In genomic region chr15:68798695-68799094, GRCh38 we compare ENCODE assay signal across 16 cellular contexts. TPM values are rescaled to one million over a fixed set of nuclear protein-coding genes. Genes with fewer than 3 reads are reported as not detected.
A peak's percentile ranks its signal among the peaks of the same experiment; 100 is the strongest.
DNase-seq lines count a peak whose midpoint lies in the region; ATAC-seq and TF ChIP-seq lines count a peak whose summit lies in the region.
"Had no signal": no experiment of that assay in that cellular context is flagged by ENCODE, and none has a peak within 500 bp of the region (broad histone marks: within the 10 kb centered on the region; RNA-seq: fewer than 3 reads in every experiment).

No MANE protein-coding gene starts in this region.

- no peaks in the 10 kb centered on the region for H3K9me3 ChIP-seq in WERI-Rb-1 (ENCODE audit: severe bottlenecking)
- H3K9me3 ChIP-seq: BE2C, prostate gland, SK-N-SH had no signal

- no peak overlapping the region for H3K4me3 Mint-ChIP-seq in stimulated activated naive CD8-positive, alpha-beta T cell treated with anti-CD3 and anti-CD28 coated beads, Interleukin-15, Interleukin-2, amounts not matched to agents 100 ng/mL and 50 ng/mL, for 24 hours
- H3K4me3 Mint-ChIP-seq in immature natural killer cell, result peak overlapping the region in 1 of 5 donors; percentile 3
- H3K4me3 Mint-ChIP-seq: activated naive CD4-positive, alpha-beta T cell treated with anti-CD3 and anti-CD28 coated beads for 36 hours had no signal

- peaks cover 48% of the 10 kb centered on the region for H3K36me3 Mint-ChIP-seq in stimulated activated naive CD8-positive, alpha-beta T cell treated with anti-CD3 and anti-CD28 coated beads, Interleukin-15, Interleukin-2, amounts not matched to agents 100 ng/mL and 50 ng/mL, for 24 hours (ENCODE audit: low read depth)
- H3K36me3 Mint-ChIP-seq in immature natural killer cell, result no peaks in the 10 kb centered on the region

- H3K27ac Mint-ChIP-seq in stimulated activated naive CD8-positive, alpha-beta T cell treated with anti-CD3 and anti-CD28 coated beads, Interleukin-15, Interleukin-2, amounts not matched to agents 100 ng/mL and 50 ng/mL, for 24 hours, result peak overlapping the region; percentile 13
- H3K27ac Mint-ChIP-seq in immature natural killer cell, result peak overlapping the region; percentile 8 to 74 (median 30)

- H3K36me3 ChIP-seq in WERI-Rb-1, result peaks cover 37% of the 10 kb centered on the region
- H3K36me3 ChIP-seq: brain microvascular endothelial cell, prostate gland had no signal

- H3K27me3 ChIP-seq in WERI-Rb-1 (ENCODE audit: insufficient read depth, low read depth, severe bottlenecking), result no peaks in the 10 kb centered on the region
- H3K27me3 ChIP-seq: BE2C, brain microvascular endothelial cell had no signal

- no peak overlapping the region for H3K4me3 ChIP-seq in WERI-Rb-1 (ENCODE audit: low read depth, low read length)
- H3K4me3 ChIP-seq: prostate gland had no signal

- no peak for DNase-seq in stimulated activated naive CD8-positive, alpha-beta T cell treated with anti-CD3 and anti-CD28 coated beads, Interleukin-15, Interleukin-2, amounts not matched to agents 100 U/mL and 50 U/mL, for 24 hours
- DNase-seq in WERI-Rb-1 (no peak), immature natural killer cell (no peak), NCI-H524 (lab: John Stamatoyannopoulos, UW) (no peak), DMS 273 (lab: John Stamatoyannopoulos, UW; ENCODE audit: unreplicated experiment) (no peak)
- DNase-seq: activated CD8-positive, alpha-beta memory T cell treated with anti-CD3 and anti-CD28 coated beads for 24 hours; activated naive CD4-positive, alpha-beta T cell treated with anti-CD3 and anti-CD28 coated beads for 36 hours; BE2C; brain microvascular endothelial cell; NCI-H1694; NCI-H345; SK-N-SH had no signal

- peak overlapping the region; percentile 72 for H3K27ac ChIP-seq in WERI-Rb-1
- H3K27ac ChIP-seq: brain microvascular endothelial cell had no signal

- no peak for ATAC-seq in stimulated activated naive CD8-positive, alpha-beta T cell treated with anti-CD3 and anti-CD28 coated beads, Interleukin-15, Interleukin-2, amounts not matched to agents 100 U/mL and 50 U/mL, for 24 hours
- no peak for ATAC-seq in GM21529 (IDR thresholded peaks at IDR 0.05; ENCODE audit: unreplicated experiment)
- ATAC-seq in GM21576 (IDR thresholded peaks at IDR 0.05; ENCODE audit: unreplicated experiment), result no peak

- no peaks in the 10 kb centered on the region for H3K27me3 Mint-ChIP-seq in stimulated activated naive CD8-positive, alpha-beta T cell treated with anti-CD3 and anti-CD28 coated beads, Interleukin-15, Interleukin-2, amounts not matched to agents 100 ng/mL and 50 ng/mL, for 24 hours
- H3K27me3 Mint-ChIP-seq in immature natural killer cell (ENCODE audit: low read depth in 3 of 3), result peaks cover 0 to 2% (median 2%) of the 10 kb centered on the region in 3 donors

- peaks cover 94% of the 10 kb centered on the region for H3K4me1 Mint-ChIP-seq in stimulated activated naive CD8-positive, alpha-beta T cell treated with anti-CD3 and anti-CD28 coated beads, Interleukin-15, Interleukin-2, amounts not matched to agents 100 ng/mL and 50 ng/mL, for 24 hours (ENCODE audit: low read depth)
- H3K4me1 Mint-ChIP-seq in immature natural killer cell, result peaks cover 95 to 98% of the 10 kb centered on the region in 2 donors

- no peak for TF ChIP-seq CTCF in WERI-Rb-1 (IDR thresholded peaks at IDR 0.05; ENCODE audit: low read depth, low read length)

- H3K9me3 Mint-ChIP-seq in stimulated activated naive CD8-positive, alpha-beta T cell treated with anti-CD3 and anti-CD28 coated beads, Interleukin-15, Interleukin-2, amounts not matched to agents 100 ng/mL and 50 ng/mL, for 24 hours, result no peaks in the 10 kb centered on the region
- H3K9me3 Mint-ChIP-seq in immature natural killer cell, result no peaks in the 10 kb centered on the region
- H3K9me3 Mint-ChIP-seq: activated naive CD4-positive, alpha-beta T cell treated with anti-CD3 and anti-CD28 coated beads for 36 hours had no signal

RNA-seq across cellular contexts. Expression of gene ANP32A, which starts 22.0 kb away (rescaled TPM):
- polyA plus RNA-seq in immature natural killer cell, result 100 to 1,000 TPM in 1 of 3 donors, 10 to 100 TPM in 2; 76.3 to 147 (median 85.2) TPM
